ENCODE assay signal across 8 cellular contexts in the genomic region with DNA sequence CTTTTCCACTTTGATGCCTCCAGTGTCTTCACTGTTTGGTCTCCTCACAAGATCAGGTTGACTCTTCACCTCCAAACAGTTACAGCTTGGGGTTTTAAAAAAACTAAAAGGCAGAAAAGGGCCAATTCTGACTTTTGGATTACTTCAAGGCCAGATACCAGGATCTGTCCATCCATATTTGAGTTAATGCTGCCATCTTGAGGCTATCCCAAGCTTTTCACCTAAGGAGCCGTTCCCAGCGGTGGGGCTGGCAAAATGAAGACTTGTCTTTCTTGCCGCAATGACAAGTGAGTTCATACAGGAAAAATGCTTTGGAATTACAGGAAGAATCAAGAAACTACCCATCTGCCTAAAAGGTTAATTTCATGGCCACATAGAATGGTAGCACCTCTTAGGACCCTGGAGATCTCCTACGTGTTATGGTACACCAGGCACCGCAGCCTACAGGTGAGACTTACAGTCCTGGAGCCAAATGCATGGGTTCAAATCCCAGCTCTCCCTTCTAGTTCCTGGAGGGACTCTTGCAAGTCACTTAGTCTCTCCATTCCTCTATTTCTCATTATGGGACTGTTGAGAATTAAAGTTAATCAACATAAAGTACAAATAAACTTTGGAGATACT. TPM values are rescaled to one million over a fixed set of nuclear protein-coding genes. Genes with fewer than 3 reads are reported as not detected.
A peak's percentile ranks its signal among the peaks of the same experiment; 100 is the strongest.
DNase-seq lines count a peak whose midpoint lies in the region; ATAC-seq and TF ChIP-seq lines count a peak whose summit lies in the region.

No MANE protein-coding gene starts in this region.

- H3K9ac ChIP-seq in PC-3 (ENCODE audit: low read length) (no peak overlapping the region), endodermal cell (ENCODE audit: extremely low read depth, low read length, poor library complexity, severe bottlenecking) (no peak overlapping the region)

- H3K27ac ChIP-seq in PC-3 (ENCODE audit: low read length) (no peak overlapping the region), endodermal cell (ENCODE audit: low read depth, low read length) (no peak overlapping the region)

- H3K27ac Mint-ChIP-seq in endodermal cell = no peak overlapping the region

- CTCF ChIA-PET in PC-3 (lab: Charles Lee) = interaction anchor here (1.0 kb wide), 3 partner anchors 228 to 762 kb away, joined by 3 to 4 read pairs (median 4); a partner anchor contains a TSS

- no TSS peak for BruUV-seq in PC-3 (replicated peaks; lab: Mats Ljungman, UMichigan)

- H3K4me3 ChIP-seq in AG09309 (ENCODE audit: control insufficient read depth, low read depth, low read length) = no peak overlapping the region
- no peak overlapping the region for H3K4me3 ChIP-seq in GM06990 (replicated peaks; ENCODE audit: low read depth, low read length)
- H3K4me3 ChIP-seq in PC-3 (ENCODE audit: low read length) = no peak overlapping the region
- H3K4me3 ChIP-seq in endodermal cell (ENCODE audit: low read length) = no peak overlapping the region
- no peak overlapping the region for H3K4me3 ChIP-seq in mucosa of descending colon

- H3K27me3 ChIP-seq in GM06990 (replicated peaks; ENCODE audit: control insufficient read depth, insufficient read depth, low read length) = no peaks in the 10 kb centered on the region
- no peaks in the 10 kb centered on the region for H3K27me3 ChIP-seq in PC-3 (ENCODE audit: low read length)
- peaks cover 25% of the 10 kb centered on the region for H3K27me3 ChIP-seq in endodermal cell (ENCODE audit: control insufficient read depth, insufficient read depth, low read length, poor library complexity, severe bottlenecking)

- H3K4me3 Mint-ChIP-seq in endodermal cell = no peak overlapping the region

- H3F3A ChIP-seq in PC-3 (ENCODE audit: low read length, unreplicated experiment) = no peaks in the 10 kb centered on the region

- H3K79me2 ChIP-seq in PC-3 (ENCODE audit: low read length) = no peaks in the 10 kb centered on the region

- H3K4me2 ChIP-seq in PC-3 (ENCODE audit: low read length) = peak overlapping the region; percentile 59

- peak; percentile 55 for ATAC-seq in HG02981 (IDR thresholded peaks at IDR 0.05; ENCODE audit: unreplicated experiment)
- ATAC-seq in PC-3 = peak; percentile 98
- peak; percentile 79 for ATAC-seq in mucosa of descending colon
- ATAC-seq in HG02870 (IDR thresholded peaks at IDR 0.05; ENCODE audit: unreplicated experiment) = no peak
- no peak for ATAC-seq in activated CD4-positive, CD25-positive, alpha-beta regulatory T cell treated with anti-CD3 and anti-CD28 coated beads, Interleukin-2, amount 50 U/mL, for 24 hours

- H3K9me2 ChIP-seq in PC-3 (replicated peaks; ENCODE audit: low read length) = no peaks in the 10 kb centered on the region

- peaks cover 10% of the 10 kb centered on the region for H3K4me1 Mint-ChIP-seq in endodermal cell

- H2AFZ ChIP-seq in PC-3 (ENCODE audit: low read length) = peak overlapping the region; percentile 65

- peaks cover 5% of the 10 kb centered on the region for H3K27me3 Mint-ChIP-seq in endodermal cell (ENCODE audit: insufficient read depth)

- no peaks in the 10 kb centered on the region for H3K9me3 Mint-ChIP-seq in endodermal cell

- no peaks in the 10 kb centered on the region for H4K20me1 ChIP-seq in PC-3 (ENCODE audit: low read length)

- DNase-seq in AG09309 (ENCODE audit: low read depth) = peak; percentile 42
- DNase-seq in GM06990 (ENCODE audit: extremely low read depth, insufficient read length) = no peak
- peak; percentile 92 for DNase-seq in PC-3
- DNase-seq in endodermal cell = peak; percentile 88
- DNase-seq in mucosa of descending colon = peak in 2 of 3 donors; percentile 36 to 46

- no peaks in the 10 kb centered on the region for H3K9me3 ChIP-seq in PC-3 (ENCODE audit: low read length)
- no peaks in the 10 kb centered on the region for H3K9me3 ChIP-seq in endodermal cell (ENCODE audit: control insufficient read depth, low read length)
- no peaks in the 10 kb centered on the region for H3K9me3 ChIP-seq in mucosa of descending colon

- intact Hi-C loops in PC-3 (cut with micrococcal nuclease) (loop anchor here (1.0 to 10.0 kb wide), 6 partner anchors 120 to 752 kb away; a partner anchor contains a TSS), mucosa of descending colon (cut with DNase I, micrococcal nuclease) (loop anchor here in 1 of 2 donors (10.0 kb wide), 1 partner anchor 1049 kb away; a partner anchor contains a TSS)

- peak; percentile 72 for TF ChIP-seq CTCF in AG09309 (IDR thresholded peaks at IDR 0.05; ENCODE audit: control insufficient read depth, insufficient read depth, low read depth, low read length, missing control alignments)
- peak; percentile 35 for TF ChIP-seq CTCF in GM06990 (IDR thresholded peaks at IDR 0.05; ENCODE audit: insufficient read depth, low read length, poor library complexity, severe bottlenecking)
- TF ChIP-seq CTCF in PC-3 (conservative IDR thresholded peaks at IDR 0.05; ENCODE audit: low read depth, low read length) = peak; percentile 97
- peak; percentile 89 for TF ChIP-seq CTCF in endodermal cell (conservative IDR thresholded peaks at IDR 0.05)
- TF ChIP-seq CTCF in mucosa of descending colon (IDR thresholded peaks at IDR 0.05) = peak; percentile 11

- 38 to 40% methylated on average over 5 of the region's 5 CpGs for WGBS in endodermal cell (ENCODE audit: insufficient coverage in 1 of 2, insufficient read length in 1 of 2), 2 experiments

- peaks cover 6% of the 10 kb centered on the region; the same call in 1 of the 2 replicates for H3K4me1 ChIP-seq in PC-3 (ENCODE audit: insufficient read depth, low read length)
- no peaks in the 10 kb centered on the region for H3K4me1 ChIP-seq in endodermal cell (ENCODE audit: control insufficient read depth, insufficient read depth, low read length)
- H3K4me1 ChIP-seq in mucosa of descending colon (ENCODE audit: low read depth) = no peaks in the 10 kb centered on the region

- H3K36me3 Mint-ChIP-seq in endodermal cell (ENCODE audit: low read depth) = no peaks in the 10 kb centered on the region

- POLR2A ChIA-PET in PC-3 (lab: Charles Lee; ENCODE audit: unreplicated experiment) = interaction anchor here (0.6 kb wide), 2 partner anchors 64 to 121 kb away, joined by 4 read pairs; no protein-coding TSS in a partner anchor

- H3K36me3 ChIP-seq in GM06990 (ENCODE audit: control insufficient read depth, insufficient read depth, low read length) (no peaks in the 10 kb centered on the region), PC-3 (ENCODE audit: low read depth, low read length) (no peaks in the 10 kb centered on the region), endodermal cell (ENCODE audit: control insufficient read depth, insufficient read depth, low read length) (no peaks in the 10 kb centered on the region), mucosa of descending colon (ENCODE audit: low read depth) (no peaks in the 10 kb centered on the region)

RNA-seq across cellular contexts. Expression of a gene that starts 6.0 kb away (rescaled TPM):
- not detected in 2 replicates for total RNA-seq in PC-3 (2014; rRNA removed)
- total RNA-seq in endodermal cell = not detected
- polyA plus RNA-seq in endodermal cell (2013, experiment 1 of 2) = not detected
- polyA plus RNA-seq in endodermal cell (2013, experiment 2 of 2) = not detected
- not detected for total RNA-seq in mucosa of descending colon

Comparison
In these comparisons a context has a peak if more than half of its experiments do, and no peak if none do; other contexts are left out.
1. CTCF ChIP-seq: peak in every context shown above with its lines; median percentile 97 in PC-3; 89 in endodermal cell; 72 in AG09309; 35 in GM06990; 11 in mucosa of descending colon.
2. ATAC-seq: peak in HG02981 (single experiment), PC-3 (single experiment) and mucosa of descending colon (single experiment); none in HG02870 (single experiment) and activated CD4-positive, CD25-positive, alpha-beta regulatory T cell treated with anti-CD3 and anti-CD28 coated beads, Interleukin-2, amount 50 U/mL, for 24 hours (0 of 2).